ENCODE assay signal across 9 cellular contexts in genomic region chr22:42299586-42300285, GRCh38. TPM values are rescaled to one million over a fixed set of nuclear protein-coding genes. Genes with fewer than 3 reads are reported as not detected.
DNase-seq lines count a peak whose midpoint lies in the region; ATAC-seq and TF ChIP-seq lines count a peak whose summit lies in the region.
"Had no signal": no experiment of that assay in that cellular context is flagged by ENCODE, and none has a peak within 500 bp of the region (broad histone marks: within the 10 kb centered on the region; RNA-seq: fewer than 3 reads in every experiment).

No MANE protein-coding gene starts in this region.

- no peak for TF ChIP-seq CTCF in neural crest cell (conservative IDR thresholded peaks at IDR 0.05)
- TF ChIP-seq CTCF in Calu3 (IDR thresholded peaks at IDR 0.05; ENCODE audit: unreplicated experiment), result no peak

- CTCF ChIA-PET in Calu3 (lab: Charles Lee), result interaction anchor here (0.7 kb wide), 1 partner anchor 137 kb away, joined by 6 read pairs; no protein-coding TSS in a partner anchor

- H3K9me3 Mint-ChIP-seq in activated naive CD8-positive, alpha-beta T cell (ENCODE audit: low read depth), result no peaks in the 10 kb centered on the region
- no peaks in the 10 kb centered on the region for H3K9me3 Mint-ChIP-seq in neural crest cell
- H3K9me3 Mint-ChIP-seq in Calu3 (ENCODE audit: low read depth, unreplicated experiment), result no peaks in the 10 kb centered on the region

- H3K27ac Mint-ChIP-seq in activated naive CD8-positive, alpha-beta T cell, result peak overlapping the region; percentile 78
- H3K27ac Mint-ChIP-seq in neural crest cell (ENCODE audit: unreplicated experiment), result peak overlapping the region; percentile 22
- no peak overlapping the region for H3K27ac Mint-ChIP-seq in Calu3 (ENCODE audit: unreplicated experiment)

- DNase-seq in RPMI8226, result peak; percentile 59
- peak; percentile 40 for DNase-seq in neural crest cell (ENCODE audit: low read depth, low spot score)
- DNase-seq in Calu3, result no peak
- no peak for DNase-seq in NCI-H2171 (lab: John Stamatoyannopoulos, UW)

- no peaks in the 10 kb centered on the region for H3K9me3 ChIP-seq in ES-I3 (ENCODE audit: control insufficient read depth, insufficient read depth, low read length)
- H3K9me3 ChIP-seq: pancreas had no signal

- H3K4me3 Mint-ChIP-seq in activated naive CD8-positive, alpha-beta T cell, result peak overlapping the region; percentile 56
- H3K4me3 Mint-ChIP-seq in neural crest cell, result peak overlapping the region; percentile 2
- no peak overlapping the region for H3K4me3 Mint-ChIP-seq in Calu3 (ENCODE audit: low read depth, unreplicated experiment)

- no peak for ATAC-seq in SK-N-SH treated with all-trans-retinoic acid at 6 μM for 48 hours
- no peak for ATAC-seq in GM21825 (IDR thresholded peaks at IDR 0.05; ENCODE audit: unreplicated experiment)

- no peaks in the 10 kb centered on the region for H3K36me3 ChIP-seq in ES-I3 (ENCODE audit: insufficient read depth, low read length)
- H3K36me3 ChIP-seq: pancreas had no signal

- H3K36me3 Mint-ChIP-seq in activated naive CD8-positive, alpha-beta T cell, result no peaks in the 10 kb centered on the region
- no peaks in the 10 kb centered on the region for H3K36me3 Mint-ChIP-seq in neural crest cell (ENCODE audit: low read depth)
- H3K36me3 Mint-ChIP-seq in Calu3 (ENCODE audit: insufficient read depth, unreplicated experiment), result no peaks in the 10 kb centered on the region

- H3K4me1 Mint-ChIP-seq in activated naive CD8-positive, alpha-beta T cell (ENCODE audit: low read depth), result peaks cover 85% of the 10 kb centered on the region
- H3K4me1 Mint-ChIP-seq in neural crest cell, result peaks cover 36% of the 10 kb centered on the region
- H3K4me1 Mint-ChIP-seq in Calu3 (ENCODE audit: low read depth, unreplicated experiment), result peaks cover 12% of the 10 kb centered on the region

- peak overlapping the region; percentile 54 for H3K9ac ChIP-seq in ES-I3 (ENCODE audit: low read depth, low read length)

- H3K4me1 ChIP-seq in ES-I3 (ENCODE audit: insufficient read depth, low read length), result peaks cover 49% of the 10 kb centered on the region

- no TSS peak for BruUV-seq in Calu3 (replicated peaks; lab: Mats Ljungman, UMichigan)

- intact Hi-C loops in Calu3 (cut with micrococcal nuclease; ENCODE audit: unreplicated experiment), result no loop called here

- no peaks in the 10 kb centered on the region for H3K27me3 Mint-ChIP-seq in activated naive CD8-positive, alpha-beta T cell
- H3K27me3 Mint-ChIP-seq in neural crest cell (ENCODE audit: low read depth), result peaks cover 15% of the 10 kb centered on the region
- peaks cover 61% of the 10 kb centered on the region for H3K27me3 Mint-ChIP-seq in Calu3 (ENCODE audit: unreplicated experiment)

TF ChIP-seq in SK-N-SH treated with all-trans-retinoic acid at 6 μM for 48 hours, 23 proteins besides CTCF, POLR2A, EP300 and RAD21:
- TF ChIP-seq BACH2 (CRISPR knock-in tag; IDR thresholded peaks at IDR 0.05; ENCODE audit: borderline replicate concordance) (no peak), TSHZ2 (CRISPR knock-in tag; IDR thresholded peaks at IDR 0.05) (no peak), ZC3H10 (CRISPR knock-in tag; IDR thresholded peaks at IDR 0.05) (no peak), ISL1 (CRISPR knock-in tag; IDR thresholded peaks at IDR 0.05) (no peak), CSRNP3 (CRISPR knock-in tag; IDR thresholded peaks at IDR 0.05) (no peak), RARB (CRISPR knock-in tag; IDR thresholded peaks at IDR 0.05) (no peak), PATZ1 (CRISPR knock-in tag; IDR thresholded peaks at IDR 0.05; ENCODE audit: borderline replicate concordance) (no peak), SNAI2 (CRISPR knock-in tag; IDR thresholded peaks at IDR 0.05) (no peak)

RNA-seq across cellular contexts. Expression of gene TCF20, which starts 29.3 kb away (rescaled TPM):
- total RNA-seq in neural crest cell (65.0 and 67.5 TPM in 2 replicates), Calu3 (2022) (87.2 and 96.0 TPM in 2 replicates)

Comparison
In these comparisons a context has a peak if more than half of its experiments do, and no peak if none do; other contexts are left out.
1. DNase-seq: peak in RPMI8226 (single experiment) and neural crest cell (single experiment); none in Calu3 (single experiment) and NCI-H2171 (single experiment).